Comparison of ENCODE assay signal across 25 cellular contexts in genomic region chr17:6245301-6245810, GRCh38.
"Had no signal": no experiment of that assay in that cellular context is flagged by ENCODE, and none has a peak within 500 bp of the region (broad histone marks: within the 10 kb centered on the region; RNA-seq: fewer than 3 reads in every experiment).

No MANE protein-coding gene starts in this region.

- H3K9me3 Mint-ChIP-seq: memory B cell; naive thymus-derived CD8-positive, alpha-beta T cell; nephron; neural crest cell; stimulated activated naive B cell treated with anti-CD40 and anti-IgM and Interleukin-4, amounts not matched to agents 10 μg/mL and 1 μg/mL and 100 μg/mL, for 72 hours had no signal

- H3K4me2 ChIP-seq: hepatocyte had no signal

- H3K36me3 Mint-ChIP-seq: memory B cell; naive thymus-derived CD8-positive, alpha-beta T cell; stimulated activated naive B cell treated with anti-CD40 and anti-IgM and Interleukin-4, amounts not matched to agents 10 μg/mL and 1 μg/mL and 100 μg/mL, for 72 hours had no signal

- DNase-seq: left ventricle myocardium inferior; naive thymus-derived CD8-positive, alpha-beta T cell; occipital lobe; ovary; right cardiac atrium; stimulated activated CD4-positive, alpha-beta T cell treated with anti-CD3 and anti-CD28 coated beads, Interleukin-12 subunit alpha, Interleukin-12 subunit beta, amount 100 ng/mL, for 4 hours; stimulated activated CD4-positive, alpha-beta T cell treated with anti-CD3 and anti-CD28 coated beads, Interleukin-15, amount 100 ng/mL, for 24 hours; stimulated activated CD4-positive, alpha-beta T cell treated with anti-CD3 and anti-CD28 coated beads, Interleukin-2, amount 100 ng/mL, for 24 hours; stimulated activated CD4-positive, alpha-beta T cell treated with anti-CD3 and anti-CD28 coated beads, Interleukin-4, amount 100 ng/mL, for 1 hour; stimulated activated naive B cell treated with anti-CD40 and anti-IgM and Interleukin-4, amounts not matched to agents 10 μg/mL and 1 μg/mL and 100 μg/mL, for 72 hours; stimulated activated naive CD8-positive, alpha-beta T cell treated with anti-CD3 and anti-CD28 coated beads, Interleukin-15, Interleukin-2, amounts not matched to agents 100 U/mL and 50 U/mL, for 24 hours; stomach; testis; thyroid gland; transverse colon; upper lobe of left lung had no signal

- H3K4me3 Mint-ChIP-seq: memory B cell; naive thymus-derived CD8-positive, alpha-beta T cell; nephron; neural crest cell; stimulated activated naive B cell treated with anti-CD40 and anti-IgM and Interleukin-4, amounts not matched to agents 10 μg/mL and 1 μg/mL and 100 μg/mL, for 72 hours had no signal

- H3K27me3 ChIP-seq: neutrophil, ovary, testis, thyroid gland, transverse colon, upper lobe of left lung had no signal

- H3K4me3 ChIP-seq: hepatocyte, left ventricle myocardium inferior, lung, ovary, skin epidermis, stomach, testis, thyroid gland, transverse colon, upper lobe of left lung had no signal

- H3K4me1 ChIP-seq: left ventricle myocardium inferior, stomach, testis, thyroid gland, transverse colon, upper lobe of left lung had no signal

- H3K4me1 Mint-ChIP-seq: memory B cell; naive thymus-derived CD8-positive, alpha-beta T cell; nephron; stimulated activated naive B cell treated with anti-CD40 and anti-IgM and Interleukin-4, amounts not matched to agents 10 μg/mL and 1 μg/mL and 100 μg/mL, for 72 hours had no signal

- H3K27ac Mint-ChIP-seq: memory B cell; naive thymus-derived CD8-positive, alpha-beta T cell; nephron; stimulated activated naive B cell treated with anti-CD40 and anti-IgM and Interleukin-4, amounts not matched to agents 10 μg/mL and 1 μg/mL and 100 μg/mL, for 72 hours had no signal

- FAIRE-seq: urothelium cell line had no signal

- H2AFZ ChIP-seq: hepatocyte had no signal

- ATAC-seq: naive thymus-derived CD8-positive, alpha-beta T cell; right cardiac atrium; sciatic nerve; stimulated activated naive B cell treated with anti-CD40 and anti-IgM and Interleukin-4, amounts not matched to agents 10 μg/mL and 1 μg/mL and 100 μg/mL, for 72 hours; stimulated activated naive CD8-positive, alpha-beta T cell treated with anti-CD3 and anti-CD28 coated beads, Interleukin-15, Interleukin-2, amounts not matched to agents 100 U/mL and 50 U/mL, for 24 hours had no signal

- H3K79me2 ChIP-seq: hepatocyte had no signal

- H3K27ac ChIP-seq: hepatocyte, left ventricle myocardium inferior, neutrophil, ovary, skin epidermis, stomach, testis, thyroid gland, transverse colon, upper lobe of left lung had no signal

- H3K36me3 ChIP-seq: left ventricle myocardium inferior, neutrophil, ovary, stomach, thyroid gland, transverse colon, upper lobe of left lung had no signal

- H3K9me3 ChIP-seq: left ventricle myocardium inferior, neutrophil, ovary, stomach, testis, thyroid gland, transverse colon, upper lobe of left lung had no signal
